Comparison of ENCODE assay signal across 18 cellular contexts in the genomic region with DNA sequence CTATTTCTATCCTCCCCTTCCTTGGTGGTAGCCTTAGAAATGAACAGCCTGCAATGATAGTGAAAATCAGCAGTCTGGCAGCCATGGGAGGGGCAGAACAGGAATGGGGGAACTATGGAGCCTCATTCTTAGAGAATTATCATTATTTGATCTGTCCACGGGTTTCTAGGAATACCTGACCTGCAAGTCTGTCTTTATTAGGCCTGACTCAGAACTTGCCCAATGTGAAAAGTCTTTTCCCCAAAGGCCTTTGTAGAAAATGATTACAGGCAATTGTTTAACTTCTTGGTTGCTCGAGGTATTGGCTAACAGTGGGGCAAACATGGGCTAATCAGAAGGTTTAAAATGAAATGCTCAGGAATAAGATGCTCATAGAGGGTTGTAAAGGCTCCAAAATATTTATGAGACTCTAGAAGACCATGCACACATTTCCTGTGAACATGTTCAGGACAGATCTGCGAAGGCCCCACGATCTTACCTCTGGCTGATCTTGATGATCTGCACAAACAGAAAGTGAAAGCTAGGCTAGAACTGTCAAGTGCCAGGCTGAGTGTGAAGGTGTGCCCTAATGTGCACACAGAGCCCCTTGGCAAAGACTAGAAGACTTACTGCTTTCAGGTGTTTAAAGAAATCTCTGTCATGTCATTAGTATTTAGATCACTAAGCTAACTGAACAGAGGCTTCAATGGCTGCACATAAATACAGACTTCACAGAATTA. TPM values are rescaled to one million over a fixed set of nuclear protein-coding genes. Genes with fewer than 3 reads are reported as not detected.
DNase-seq lines count a peak whose midpoint lies in the region; ATAC-seq, FAIRE-seq and TF ChIP-seq lines count a peak whose summit lies in the region.
"Had no signal": no experiment of that assay in that cellular context is flagged by ENCODE, and none has a peak within 500 bp of the region (broad histone marks: within the 10 kb centered on the region; RNA-seq: fewer than 3 reads in every experiment).

No MANE protein-coding gene starts in this region.

- H3K4me2 ChIP-seq in GM12878 (ENCODE audit: control insufficient read depth, insufficient read depth), result no peak overlapping the region

- H2AFZ ChIP-seq in GM12878 (ENCODE audit: control insufficient read depth, low read depth, low read length), result peak overlapping the region; percentile 9

- no peak for FAIRE-seq in GM12878 (lab: Jason Lieb, UNC)
- FAIRE-seq: colon, D721Med, pancreas had no signal

- H3K9ac ChIP-seq in GM12878 (ENCODE audit: control insufficient read depth, insufficient read depth, low read length), result no peak overlapping the region

- no peaks in the 10 kb centered on the region for H3K27me3 ChIP-seq in GM12878 (replicated peaks in 1 of 2; ENCODE audit: control insufficient read depth in 2 of 2, insufficient read depth in 2 of 2, low read length in 1 of 2)
- H3K27me3 ChIP-seq: MG63, pancreas, tibial artery had no signal

- no peak for TF ChIP-seq RAD21 in GM12878 (IDR thresholded peaks at IDR 0.05; ENCODE audit: insufficient read depth, low read depth, low read length)

- 21% methylated on average over 4 of the region's 4 CpGs for WGBS in GM12878 (ENCODE audit: insufficient coverage, insufficient replicate concordance, low lambda C conversion rate, missing lambda C conversion rate)

- H3K9me3 Mint-ChIP-seq in activated CD4-positive, alpha-beta T cell treated with anti-CD3 and anti-CD28 coated beads, Interleukin-2, amount 10 ng/mL, durations not matched to agents 24 days and 14 days, result peaks cover 15% of the 10 kb centered on the region
- peaks cover 4 to 13% (median 5%) of the 10 kb centered on the region in 3 donors for H3K9me3 Mint-ChIP-seq in T-cell
- peaks cover 25% of the 10 kb centered on the region for H3K9me3 Mint-ChIP-seq in osteocyte (ENCODE audit: unreplicated experiment)
- peaks cover 18% of the 10 kb centered on the region for H3K9me3 Mint-ChIP-seq in chondrocyte (ENCODE audit: low read depth)

- H3K36me3 Mint-ChIP-seq in activated CD4-positive, alpha-beta T cell treated with anti-CD3 and anti-CD28 coated beads, Interleukin-2, amount 10 ng/mL, durations not matched to agents 24 days and 14 days (ENCODE audit: low read depth), result peaks cover 21% of the 10 kb centered on the region
- H3K36me3 Mint-ChIP-seq in T-cell (peaks cover 24% of the 10 kb centered on the region), osteocyte (ENCODE audit: unreplicated experiment) (peaks cover 5% of the 10 kb centered on the region), chondrocyte (ENCODE audit: low read depth) (peaks cover 10% of the 10 kb centered on the region)

- RAD21 ChIA-PET in GM12878 (lab: Charles Lee; ENCODE audit: unreplicated experiment), result no interaction called here

- no peaks in the 10 kb centered on the region for H3K36me3 ChIP-seq in GM12878 (ENCODE audit: control insufficient read depth in 2 of 2, insufficient read depth in 2 of 2, low read length in 1 of 2)
- H3K36me3 ChIP-seq: MG63, pancreas, tibial artery had no signal

- POLR2A ChIA-PET in T-cell (lab: Charles Lee) (no interaction called here), GM12878 (lab: Charles Lee) (no interaction called here)

- peak; percentile 74 to 95 (median 80) for ATAC-seq in T-cell (replicated peaks in 1 of 4)
- ATAC-seq in GM12878, result peak; percentile 71
- ATAC-seq in omental fat pad (ENCODE audit: low FRiP score), result no peak
- ATAC-seq: pancreas had no signal

- in situ Hi-C loops in GM12878 (cut with MboI), result no loop called here

- H3K4me3 Mint-ChIP-seq in activated CD4-positive, alpha-beta T cell treated with anti-CD3 and anti-CD28 coated beads, Interleukin-2, amount 10 ng/mL, durations not matched to agents 24 days and 14 days, result peak overlapping the region; percentile 56
- H3K4me3 Mint-ChIP-seq in T-cell, result peak overlapping the region; percentile 46 to 62 (median 58)
- no peak overlapping the region for H3K4me3 Mint-ChIP-seq in osteocyte (ENCODE audit: unreplicated experiment)
- H3K4me3 Mint-ChIP-seq in chondrocyte (ENCODE audit: unreplicated experiment), result no peak overlapping the region
- H3K4me3 Mint-ChIP-seq: memory B cell had no signal

- SMC1A ChIA-PET in GM12878 (lab: Charles Lee; ENCODE audit: uncharacterized antibody, unreplicated experiment), result interaction anchor here (0.9 kb wide), 1 partner anchor 17 kb away, joined by 3 read pairs; no protein-coding TSS in a partner anchor

- CTCF ChIA-PET in T-cell (lab: Charles Lee), result interaction anchor here in 1 of 2 donors (0.6 to 1.2 kb wide), 2 partner anchors 83 to 933 kb away, joined by 3 to 4 read pairs; partner anchors contain the start of gene EIF2B5
- CTCF ChIA-PET in GM12878 (lab: Yijun Ruan, JAX), result no interaction called here

- no peaks in the 10 kb centered on the region for H3K27me3 Mint-ChIP-seq in activated CD4-positive, alpha-beta T cell treated with anti-CD3 and anti-CD28 coated beads, Interleukin-2, amount 10 ng/mL, durations not matched to agents 24 days and 14 days
- H3K27me3 Mint-ChIP-seq in T-cell (no peaks in the 10 kb centered on the region), osteocyte (ENCODE audit: unreplicated experiment) (peaks cover 16% of the 10 kb centered on the region), chondrocyte (ENCODE audit: low read depth) (no peaks in the 10 kb centered on the region)

- H3K9me3 ChIP-seq in GM12878 (replicated peaks; ENCODE audit: control insufficient read depth, insufficient read depth, low read length), result no peaks in the 10 kb centered on the region; the same call in 2 of the 3 replicates
- H3K9me3 ChIP-seq: pancreas had no signal

- TF ChIP-seq CTCF in GM12878 (IDR thresholded peaks at IDR 0.05 in 2 of 3, conservative IDR thresholded peaks at IDR 0.05 in 1 of 3; ENCODE audit: control insufficient read depth in 2 of 3, extremely low read depth in 1 of 3, insufficient read depth in 1 of 3, low read depth in 3 of 3, low read length in 3 of 3), result no peak
- TF ChIP-seq CTCF in osteocyte (IDR thresholded peaks at IDR 0.05), result no peak
- no peak for TF ChIP-seq CTCF in chondrocyte (IDR thresholded peaks at IDR 0.05)
- no peak for TF ChIP-seq CTCF in omental fat pad (IDR thresholded peaks at IDR 0.05)
- no peak for TF ChIP-seq CTCF in GM20000 (IDR thresholded peaks at IDR 0.05; ENCODE audit: extremely low read depth, missing control alignments)

- TF ChIP-seq POLR2A in GM12878 (IDR thresholded peaks at IDR 0.05; ENCODE audit: low read depth, low read length), result no peak

- DNase-seq in activated CD4-positive, alpha-beta T cell treated with anti-CD3 and anti-CD28 coated beads, Interleukin-2, amount 10 ng/mL, durations not matched to agents 24 days and 14 days, result peak; percentile 84
- no peak for DNase-seq in activated CD4-positive, alpha-beta T cell treated with anti-CD3 and anti-CD28 coated beads, Interleukin-2, amount 50 U/mL, for 1 hour
- DNase-seq in T-cell (peak in 4 of 34 experiments; percentile 7 to 27 (median 9)), GM12878 (ENCODE audit: low read depth, low spot score) (no peak), osteocyte (ENCODE audit: extremely low spot score, unreplicated experiment) (peak; percentile 44), chondrocyte (ENCODE audit: low spot score) (no peak), omental fat pad (ENCODE audit: low spot score) (no peak), GM20000 (ENCODE audit: low spot score) (no peak)
- DNase-seq: MG63, NCI-H2171 treated with DMSO at 0.1 percent for 48 hours, pancreas, SW 1271, tibial artery had no signal

- H4K20me1 ChIP-seq in GM12878 (ENCODE audit: control insufficient read depth, insufficient read depth), result no peaks in the 10 kb centered on the region

- no TSS peak for BruUV-seq in GM12878 (replicated peaks; lab: Mats Ljungman, UMichigan)

- peak overlapping the region; percentile 13 for H3K27ac Mint-ChIP-seq in activated CD4-positive, alpha-beta T cell treated with anti-CD3 and anti-CD28 coated beads, Interleukin-2, amount 10 ng/mL, durations not matched to agents 24 days and 14 days
- H3K27ac Mint-ChIP-seq in T-cell (peak overlapping the region; percentile 72 to 76), osteocyte (ENCODE audit: unreplicated experiment) (no peak overlapping the region), chondrocyte (ENCODE audit: unreplicated experiment) (no peak overlapping the region)
- H3K27ac Mint-ChIP-seq: memory B cell had no signal

- no peak overlapping the region for H3K4me3 ChIP-seq in GM12878
- H3K4me3 ChIP-seq: MG63, pancreas, skin epidermis, tibial artery had no signal

- peaks cover 10% of the 10 kb centered on the region for H3K4me1 Mint-ChIP-seq in activated CD4-positive, alpha-beta T cell treated with anti-CD3 and anti-CD28 coated beads, Interleukin-2, amount 10 ng/mL, durations not matched to agents 24 days and 14 days
- H3K4me1 Mint-ChIP-seq in T-cell (peaks cover 13 to 22% (median 18%) of the 10 kb centered on the region in 3 donors), osteocyte (ENCODE audit: unreplicated experiment) (no peaks in the 10 kb centered on the region), chondrocyte (ENCODE audit: low read depth) (no peaks in the 10 kb centered on the region)

- no peak overlapping the region for H3K27ac ChIP-seq in GM12878 (ENCODE audit: control insufficient read depth, insufficient read depth)
- H3K27ac ChIP-seq: HL-60, pancreas, skin epidermis, tibial artery had no signal

- no peaks in the 10 kb centered on the region for H3K4me1 ChIP-seq in GM12878 (ENCODE audit: control insufficient read depth, insufficient read depth, low read length)
- H3K4me1 ChIP-seq: pancreas, tibial artery had no signal

- intact Hi-C loops in activated CD4-positive, alpha-beta T cell treated with anti-CD3 and anti-CD28 coated beads, Interleukin-2, amount 10 ng/mL, durations not matched to agents 24 days and 14 days (cut with micrococcal nuclease), result no loop called here
- intact Hi-C loops in GM12878 (cut with micrococcal nuclease; ENCODE audit: unreplicated experiment), result no loop called here

- TF ChIP-seq EP300 in GM12878 (IDR thresholded peaks at IDR 0.05; ENCODE audit: borderline replicate concordance in 1 of 2, control insufficient read depth in 1 of 2, low read depth in 2 of 2, low read length in 2 of 2), result no peak

- H3K79me2 ChIP-seq in GM12878 (ENCODE audit: control insufficient read depth, insufficient read depth, low read length), result no peaks in the 10 kb centered on the region

RNA-seq across cellular contexts. Expression of gene LAMP3, which starts 39.6 kb away (rescaled TPM):
- 4.1 and 6.1 TPM in 2 replicates for total RNA-seq in activated CD4-positive, alpha-beta T cell treated with anti-CD3 and anti-CD28 coated beads, Interleukin-2, amount 10 ng/mL, durations not matched to agents 24 days and 14 days
- total RNA-seq in T-cell, result 1 to 10 TPM in 4 of 5 donors, under 1 TPM in 1; 0.72 to 3.4 (median 2.4) TPM
- 103 and 118 TPM in 2 replicates for total RNA-seq in GM12878 (2013; cell fraction: nucleolus; rRNA removed)
- total RNA-seq in GM12878 (2014; rRNA removed), result 17.7 and 20.3 TPM in 2 replicates
- 21.2 TPM in 2 replicates for total RNA-seq in GM12878 (2014; rRNA removed; fragmentation: Illumina TruSeq; extraction: Trizol)
- total RNA-seq in GM12878 (2021), result 18.3 and 18.9 TPM in 2 replicates
- 28.4 TPM for polyA plus RNA-seq in GM12878 (2011; ENCODE audit: low read depth)
- polyA plus RNA-seq in GM12878 (2011; rRNA removed), result 49.2 and 63.4 TPM in 2 replicates
- 36.9 and 38.4 TPM in 2 replicates for polyA plus RNA-seq in GM12878 (2011; cell fraction: cytosol; rRNA removed)
- polyA plus RNA-seq in GM12878 (2011; cell fraction: nucleus; rRNA removed), result 27.5 and 31.6 TPM in 2 replicates
- polyA plus RNA-seq in GM12878 (2012), result 40.3 and 54.6 TPM in 2 replicates
- 32.9 and 35.8 TPM in 2 replicates for polyA plus RNA-seq in GM12878 (2014; fragmentation: Illumina TruSeq; extraction: Trizol)
- 10 to 100 TPM in 1 of 2 experiments, 1 to 10 TPM in 1; 9.4 to 23.5 TPM for polyA plus RNA-seq in GM12878 (2014; fragmentation: Nextera tagmentation; extraction: Ambion mirVana)
- 13.1 and 16.3 TPM in 2 replicates for polyA plus RNA-seq in GM12878 (2014; rRNA removed)
- 10 to 100 TPM; 24.0 to 24.2 TPM for polyA plus RNA-seq in GM12878 (2016; fragmentation: Nextera tagmentation; extraction: Ambion mirVana)
- polyA minus RNA-seq in GM12878 (2011; rRNA and poly(A)+ RNA removed), result 30.1 and 32.0 TPM in 2 replicates
- polyA minus RNA-seq in GM12878 (2011; cell fraction: cytosol; rRNA and poly(A)+ RNA removed), result 16.3 and 19.1 TPM in 2 replicates
- 6.9 and 11.8 TPM in 2 replicates for polyA minus RNA-seq in GM12878 (2011; cell fraction: nucleus; rRNA and poly(A)+ RNA removed)
- 2.3 and 2.9 TPM in 2 replicates for total RNA-seq in osteocyte
- 9.5 to 19.1 TPM (median 9.9 TPM) in 3 replicates for total RNA-seq in chondrocyte
- total RNA-seq in omental fat pad, result under 1 TPM in 1 of 4 donors, not detected in 3; 0.37 TPM

RNA-seq across cellular contexts. Expression of gene B3GNT5, which starts 50.9 kb away (rescaled TPM):
- 25.0 and 27.9 TPM in 2 replicates for total RNA-seq in activated CD4-positive, alpha-beta T cell treated with anti-CD3 and anti-CD28 coated beads, Interleukin-2, amount 10 ng/mL, durations not matched to agents 24 days and 14 days
- total RNA-seq in T-cell, result under 1 TPM; 0.16 to 0.92 (median 0.55) TPM
- 0.48 and 0.66 TPM in 2 replicates for total RNA-seq in GM12878 (2013; cell fraction: nucleolus; rRNA removed)
- 0.38 and 0.45 TPM in 2 replicates for total RNA-seq in GM12878 (2014; rRNA removed)
- total RNA-seq in GM12878 (2014; rRNA removed; fragmentation: Illumina TruSeq; extraction: Trizol), result 0.45 and 0.55 TPM in 2 replicates
- total RNA-seq in GM12878 (2021), result 0.51 and 1.3 TPM in 2 replicates
- 0.13 TPM for polyA plus RNA-seq in GM12878 (2011; ENCODE audit: low read depth)
- polyA plus RNA-seq in GM12878 (2011; rRNA removed), result 1.1 and 1.7 TPM in 2 replicates
- polyA plus RNA-seq in GM12878 (2011; cell fraction: cytosol; rRNA removed), result 0.95 and 1.2 TPM in 2 replicates
- 0.54 and 0.87 TPM in 2 replicates for polyA plus RNA-seq in GM12878 (2011; cell fraction: nucleus; rRNA removed)
- polyA plus RNA-seq in GM12878 (2012), result 0.24 TPM in 1 of 2 replicates, not detected in the other
- 0.85 and 1.0 TPM in 2 replicates for polyA plus RNA-seq in GM12878 (2014; fragmentation: Illumina TruSeq; extraction: Trizol)
- polyA plus RNA-seq in GM12878 (2014; fragmentation: Nextera tagmentation; extraction: Ambion mirVana), result under 1 TPM; 0.29 to 0.50 TPM
- polyA plus RNA-seq in GM12878 (2014; rRNA removed), result 0.39 and 0.82 TPM in 2 replicates
- under 1 TPM; 0.24 TPM for polyA plus RNA-seq in GM12878 (2016; fragmentation: Nextera tagmentation; extraction: Ambion mirVana)
- 1.2 and 2.5 TPM in 2 replicates for polyA minus RNA-seq in GM12878 (2011; rRNA and poly(A)+ RNA removed)
- 0.31 and 0.53 TPM in 2 replicates for polyA minus RNA-seq in GM12878 (2011; cell fraction: cytosol; rRNA and poly(A)+ RNA removed)
- 0.60 and 0.96 TPM in 2 replicates for polyA minus RNA-seq in GM12878 (2011; cell fraction: nucleus; rRNA and poly(A)+ RNA removed)
- total RNA-seq in osteocyte, result 20.6 and 24.3 TPM in 2 replicates
- 12.3 to 21.2 TPM (median 19.9 TPM) in 3 replicates for total RNA-seq in chondrocyte
- 10 to 100 TPM in 2 of 4 donors, 1 to 10 TPM in 2; 7.9 to 42.0 (median 19.7) TPM for total RNA-seq in omental fat pad

Comparison
In these comparisons a context has a peak if more than half of its experiments do, and no peak if none do; other contexts are left out.
1. DNase-seq: peak in activated CD4-positive, alpha-beta T cell treated with anti-CD3 and anti-CD28 coated beads, Interleukin-2, amount 10 ng/mL, durations not matched to agents 24 days and 14 days (single experiment) and osteocyte (single experiment); none in activated CD4-positive, alpha-beta T cell treated with anti-CD3 and anti-CD28 coated beads, Interleukin-2, amount 50 U/mL, for 1 hour (single experiment), GM12878 (single experiment), chondrocyte (single experiment), omental fat pad (single experiment) and GM20000 (single experiment).
2. H3K27ac Mint-ChIP-seq: peak in activated CD4-positive, alpha-beta T cell treated with anti-CD3 and anti-CD28 coated beads, Interleukin-2, amount 10 ng/mL, durations not matched to agents 24 days and 14 days (single experiment) and T-cell (2 of 2); none in osteocyte (single experiment) and chondrocyte (single experiment).
3. H3K4me3 Mint-ChIP-seq: peak in activated CD4-positive, alpha-beta T cell treated with anti-CD3 and anti-CD28 coated beads, Interleukin-2, amount 10 ng/mL, durations not matched to agents 24 days and 14 days (single experiment) and T-cell (3 of 3); none in osteocyte (single experiment) and chondrocyte (single experiment).